Comparison of ENCODE assay signal across 29 cellular contexts in the genomic region with DNA sequence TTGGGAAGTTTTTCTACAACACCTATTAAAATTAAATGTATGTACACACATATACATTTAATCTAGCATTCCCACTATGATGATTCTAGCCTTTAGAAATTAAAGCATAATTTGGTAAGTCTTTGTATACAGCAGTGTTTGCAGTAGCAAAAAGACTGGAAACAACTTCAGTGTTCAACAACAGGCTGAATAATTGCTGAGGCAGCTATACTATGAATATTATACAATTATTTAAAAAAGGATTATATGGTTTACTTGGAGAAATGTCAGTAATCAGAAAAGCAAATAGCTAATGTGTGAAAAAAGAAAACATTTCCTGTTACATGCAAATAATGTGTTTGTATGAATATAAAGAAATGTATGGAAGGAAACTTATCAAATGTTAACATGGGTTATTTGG. TPM values are rescaled to one million over a fixed set of nuclear protein-coding genes. Genes with fewer than 3 reads are reported as not detected.
DNase-seq lines count a peak whose midpoint lies in the region; ATAC-seq and TF ChIP-seq lines count a peak whose summit lies in the region.
"Had no signal": no experiment of that assay in that cellular context is flagged by ENCODE, and none has a peak within 500 bp of the region (broad histone marks: within the 10 kb centered on the region; RNA-seq: fewer than 3 reads in every experiment).

No MANE protein-coding gene starts in this region.

- POLR2A ChIA-PET in CD4-positive, alpha-beta T cell (lab: Charles Lee) = interaction anchor here (2.8 to 3.2 kb wide), 2 partner anchors 30 to 103 kb away, joined by 18 to 49 read pairs; partner anchors contain the start of gene PAIP2B

- H3K27ac ChIP-seq in CD4-positive, alpha-beta T cell (ENCODE audit: low read depth, low read length) = no peak overlapping the region
- H3K27ac ChIP-seq: esophagus squamous epithelium, pancreas had no signal

- H3K9me3 Mint-ChIP-seq in CD4-positive, alpha-beta T cell = no peaks in the 10 kb centered on the region
- H3K9me3 Mint-ChIP-seq in IgD-negative memory B cell (peaks cover 0 to 2% (median 0%) of the 10 kb centered on the region in 3 donors), brain (peaks cover 0 to 3% (median 0%) of the 10 kb centered on the region in 5 experiments), nephron (no peaks in the 10 kb centered on the region)
- H3K9me3 Mint-ChIP-seq: GM23338 had no signal

- H3K4me1 Mint-ChIP-seq in CD4-positive, alpha-beta T cell (ENCODE audit: low read depth) = peaks cover 42% of the 10 kb centered on the region
- H3K4me1 Mint-ChIP-seq in IgD-negative memory B cell = peaks cover 18 to 26% (median 20%) of the 10 kb centered on the region in 3 donors
- H3K4me1 Mint-ChIP-seq in brain = peaks cover 25% of the 10 kb centered on the region
- peaks cover 21% of the 10 kb centered on the region for H3K4me1 Mint-ChIP-seq in nephron

- peaks cover 3% of the 10 kb centered on the region for H3K4me1 ChIP-seq in mucosa of descending colon (ENCODE audit: low read depth)

- peak overlapping the region; percentile 78 for H3K4me3 Mint-ChIP-seq in CD4-positive, alpha-beta T cell
- H3K4me3 Mint-ChIP-seq in IgD-negative memory B cell (peak overlapping the region; percentile 6 to 99 (median 76)), brain (peak overlapping the region; percentile 56 to 100 (median 69)), nephron (peak overlapping the region; percentile 65 to 80 (median 79))

- H3K36me3 ChIP-seq in mucosa of descending colon (ENCODE audit: low read depth) = no peaks in the 10 kb centered on the region
- H3K36me3 ChIP-seq: esophagus squamous epithelium, pancreas had no signal

- peak overlapping the region; percentile 99 for H3K27ac Mint-ChIP-seq in CD4-positive, alpha-beta T cell
- H3K27ac Mint-ChIP-seq in IgD-negative memory B cell (peak overlapping the region in 1 of 3 donors; percentile 94), brain (peak overlapping the region in 1 of 5 experiments; percentile 23), nephron (peak overlapping the region in 2 of 3 experiments; percentile 29 to 68)
- H3K27ac Mint-ChIP-seq: GM23338, T-helper 17 cell had no signal

- H3K27me3 Mint-ChIP-seq in CD4-positive, alpha-beta T cell = peaks cover 11% of the 10 kb centered on the region
- H3K27me3 Mint-ChIP-seq in IgD-negative memory B cell (no peaks in the 10 kb centered on the region), brain (peaks cover 4% of the 10 kb centered on the region), nephron (ENCODE audit: low read depth) (no peaks in the 10 kb centered on the region)
- H3K27me3 Mint-ChIP-seq: T-helper 17 cell had no signal

- peaks cover 31% of the 10 kb centered on the region for H3K36me3 Mint-ChIP-seq in CD4-positive, alpha-beta T cell (ENCODE audit: low read depth)
- H3K36me3 Mint-ChIP-seq in IgD-negative memory B cell (no peaks in the 10 kb centered on the region), brain (peaks cover 30% of the 10 kb centered on the region), nephron (ENCODE audit: low read depth) (peaks cover 22% of the 10 kb centered on the region)

- H3K9me3 ChIP-seq in CD4-positive, alpha-beta T cell (ENCODE audit: control insufficient read depth, low read length) = no peaks in the 10 kb centered on the region
- no peaks in the 10 kb centered on the region for H3K9me3 ChIP-seq in mucosa of descending colon
- H3K9me3 ChIP-seq: esophagus squamous epithelium, MG63, pancreas, SK-N-SH had no signal

- no peak overlapping the region for H3K4me3 ChIP-seq in mucosa of descending colon
- H3K4me3 ChIP-seq: esophagus squamous epithelium, MG63, pancreas had no signal

- intact Hi-C loops in CD4-positive, alpha-beta T cell (cut with DNase I, micrococcal nuclease) = loop anchor here (2.0 to 5.0 kb wide), 6 partner anchors 77 to 333 kb away; partner anchors contain the start of genes MCEE (in 1 of the 2) and MPHOSPH10 (in 1 of the 2)
- intact Hi-C loops in mucosa of descending colon (cut with DNase I, micrococcal nuclease) (no loop called here), posterior vena cava (cut with DNase I) (no loop called here)

- H3K27me3 ChIP-seq in CD4-positive, alpha-beta T cell (ENCODE audit: control insufficient read depth, insufficient read depth, low read length) = no peaks in the 10 kb centered on the region
- H3K27me3 ChIP-seq: esophagus squamous epithelium, MG63, pancreas had no signal

- TF ChIP-seq CTCF in CD4-positive, alpha-beta T cell (IDR thresholded peaks at IDR 0.05) = no peak
- TF ChIP-seq CTCF in brain (conservative IDR thresholded peaks at IDR 0.05) (no peak), nephron (IDR thresholded peaks at IDR 0.05; ENCODE audit: unreplicated experiment in 3 of 3) (no peak), mucosa of descending colon (IDR thresholded peaks at IDR 0.05) (no peak)

- no peak for ATAC-seq in CD4-positive, alpha-beta T cell (ENCODE audit: poor library complexity)
- ATAC-seq in mucosa of descending colon (no peak), HG03045 (IDR thresholded peaks at IDR 0.05; ENCODE audit: unreplicated experiment) (no peak)
- ATAC-seq: GM23338; pancreas; PC-3; right cardiac atrium; stimulated activated naive CD8-positive, alpha-beta T cell treated with anti-CD3 and anti-CD28 coated beads, Interleukin-15, Interleukin-2, amounts not matched to agents 100 U/mL and 50 U/mL, for 24 hours; T-helper 17 cell had no signal

- DNase-seq in CD4-positive, alpha-beta T cell = no peak
- DNase-seq in amygdala (lab: John Stamatoyannopoulos, UW) = no peak
- no peak for DNase-seq in mucosa of descending colon
- no peak for DNase-seq in posterior vena cava (ENCODE audit: low spot score)
- DNase-seq: activated CD4-positive, alpha-beta T cell treated with anti-CD3 and anti-CD28 coated beads for 1 hour; activated effector memory CD4-positive, alpha-beta T cell treated with anti-CD3 and anti-CD28 coated beads, Interleukin-2, amount 50 U/mL, for 16 hours; C1 segment of cervical spinal cord; cerebellar nuclear complex; esophagus squamous epithelium; foreskin melanocyte; KG1; MG63; NCI-H1105 treated with DMSO at 0.1 percent for 48 hours; NCI-H187 treated with DMSO at 0.1 percent for 48 hours; NCI-H2227 treated with DMSO at 0.1 percent for 48 hours; NCI-H526; NK-92 treated with Interleukin-12 subunit alpha and Interleukin-12 subunit beta, amount 100 ng/mL, for 24 hours; pancreas; PC-3; right cardiac atrium; SK-N-SH; stimulated activated CD4-positive, alpha-beta T cell treated with anti-CD3 and anti-CD28 coated beads, Interleukin-1b, Interleukin-23, amount 100 ng/mL, for 48 hours; stimulated activated naive CD8-positive, alpha-beta T cell treated with anti-CD3 and anti-CD28 coated beads, Interleukin-15, Interleukin-2, amounts not matched to agents 100 U/mL and 50 U/mL, for 24 hours; T-helper 17 cell had no signal

- CTCF ChIA-PET in CD4-positive, alpha-beta T cell (lab: Charles Lee) = interaction anchor here (0.6 to 2.4 kb wide), 4 partner anchors 27 to 1762 kb away, joined by 3 to 12 read pairs (median 3); no protein-coding TSS in a partner anchor

RNA-seq across cellular contexts. Expression of gene ZNF638, which starts 1.4 kb away (rescaled TPM):
- 10 to 100 TPM; 77.8 to 86.4 TPM for total RNA-seq in CD4-positive, alpha-beta T cell
- polyA plus RNA-seq in IgD-negative memory B cell = 60.3 TPM
- 21.6 TPM for polyA plus RNA-seq in brain (ENCODE audit: insufficient read depth, low read depth, low replicate concordance)
- total RNA-seq in mucosa of descending colon = 100 to 1,000 TPM in 1 of 3 donors, 10 to 100 TPM in 2; 87.4 to 118 (median 95.0) TPM
- total RNA-seq in posterior vena cava = 100 to 1,000 TPM in 1 of 2 donors, 10 to 100 TPM in 1; 92.6 to 104 TPM

Comparison
In these comparisons a context has a peak if more than half of its experiments do, and no peak if none do; other contexts are left out.
1. intact Hi-C loops: an anchor here in CD4-positive, alpha-beta T cell (2.0 to 5.0 kb wide); none called in mucosa of descending colon and posterior vena cava.